ENCODE assay signal across 15 cellular contexts in genomic region chr17:68440526-68440925, GRCh38. TPM values are rescaled to one million over a fixed set of nuclear protein-coding genes. Genes with fewer than 3 reads are reported as not detected.
A peak's percentile ranks its signal among the peaks of the same experiment; 100 is the strongest.
DNase-seq lines count a peak whose midpoint lies in the region; ATAC-seq and TF ChIP-seq lines count a peak whose summit lies in the region.
"Had no signal": no experiment of that assay in that cellular context is flagged by ENCODE, and none has a peak within 500 bp of the region (broad histone marks: within the 10 kb centered on the region; RNA-seq: fewer than 3 reads in every experiment).

No MANE protein-coding gene starts in this region.

- H3K9me3 ChIP-seq in BLaER1 treated with 17β-estradiol and CSF1 and Interleukin-3, amounts not matched to agents 10 nM and 100 nM (replicated peaks in 1 of 11), result 0 out of 22 replicates have a peak, but pooled peaks cover 0 to 5% (median 0%) of the 10 kb centered on the region in 11 experiments
- H3K9me3 ChIP-seq: uterus had no signal

- peak overlapping the region in 2 of 3 donors; percentile 39 for H3K27ac Mint-ChIP-seq in IgD-negative memory B cell
- H3K27ac Mint-ChIP-seq in effector memory CD8-positive, alpha-beta T cell, result peak overlapping the region; percentile 67 to 75
- peak overlapping the region; percentile 96 for H3K27ac Mint-ChIP-seq in natural killer cell

- peak overlapping the region; percentile 77 to 94 (median 86) for H3K4me2 ChIP-seq in BLaER1 treated with 17β-estradiol and CSF1 and Interleukin-3, amounts not matched to agents 10 nM and 100 nM

- no peak for DNase-seq in effector memory CD8-positive, alpha-beta T cell
- no peak for DNase-seq in natural killer cell
- no peak for DNase-seq in NCI-H82 (lab: John Stamatoyannopoulos, UW)
- no peak for DNase-seq in RWPE1 (ENCODE audit: low spot score)
- DNase-seq in SW480 (ENCODE audit: low spot score), result no peak
- DNase-seq: activated T-cell treated with anti-CD3 and anti-CD28 coated beads, Interleukin-2, amount 50 U/mL, for 48 hours; DMS53; H9; NCI-H2107; NCI-H69; uterus had no signal

- intact Hi-C loops in natural killer cell (cut with micrococcal nuclease), result no loop called here

- peak overlapping the region in 10 of 11 experiments; percentile 65 to 79 (median 74); a peak in 19 of 22 replicates for H3K9ac ChIP-seq in BLaER1 treated with 17β-estradiol and CSF1 and Interleukin-3, amounts not matched to agents 10 nM and 100 nM

- H3K27me3 Mint-ChIP-seq in IgD-negative memory B cell (no peaks in the 10 kb centered on the region), natural killer cell (ENCODE audit: low read depth in 2 of 2) (no peaks in the 10 kb centered on the region)
- no peaks in the 10 kb centered on the region for H3K27me3 Mint-ChIP-seq in effector memory CD8-positive, alpha-beta T cell

- POLR2A ChIA-PET in RWPE1 (lab: Yijun Ruan, JAX; ENCODE audit: low non-redundant PET), result no interaction called here

- TF ChIP-seq CTCF in natural killer cell (IDR thresholded peaks at IDR 0.05) (no peak), RWPE1 (conservative IDR thresholded peaks at IDR 0.05; ENCODE audit: low read depth) (no peak)

- H3K27ac ChIP-seq in BLaER1 treated with 17β-estradiol and CSF1 and Interleukin-3, amounts not matched to agents 10 nM and 100 nM, result peak overlapping the region; percentile 71 to 93 (median 86)
- no peak overlapping the region for H3K27ac ChIP-seq in RWPE1

- no peak for ATAC-seq in effector memory CD8-positive, alpha-beta T cell (replicated peaks)
- no peak for ATAC-seq in natural killer cell
- ATAC-seq in GM21381 (IDR thresholded peaks at IDR 0.05; ENCODE audit: unreplicated experiment), result no peak

- no peaks in the 10 kb centered on the region for H3K27me3 ChIP-seq in BLaER1 treated with 17β-estradiol and CSF1 and Interleukin-3, amounts not matched to agents 10 nM and 100 nM
- H3K27me3 ChIP-seq: uterus had no signal

- peaks cover 74 to 88% (median 79%) of the 10 kb centered on the region in 10 experiments for H3K4me1 ChIP-seq in BLaER1 treated with 17β-estradiol and CSF1 and Interleukin-3, amounts not matched to agents 10 nM and 100 nM
- H3K4me1 ChIP-seq: uterus had no signal

- H3K4me1 Mint-ChIP-seq in IgD-negative memory B cell (peaks cover 21 to 43% (median 35%) of the 10 kb centered on the region in 3 donors), natural killer cell (peaks cover 52 to 59% of the 10 kb centered on the region in 2 donors)
- peaks cover 31 to 32% of the 10 kb centered on the region in 2 donors for H3K4me1 Mint-ChIP-seq in effector memory CD8-positive, alpha-beta T cell (ENCODE audit: low read depth in 2 of 2)

- H3K4me3 ChIP-seq in BLaER1 treated with 17β-estradiol and CSF1 and Interleukin-3, amounts not matched to agents 10 nM and 100 nM, result peak overlapping the region in 2 of 10 experiments; percentile 9 to 21; a peak in 1 of 20 replicates
- H3K4me3 ChIP-seq: coronary artery, uterus had no signal

- H3K36me3 Mint-ChIP-seq in IgD-negative memory B cell (peaks cover 3% of the 10 kb centered on the region), natural killer cell (no peaks in the 10 kb centered on the region)
- H3K36me3 Mint-ChIP-seq in effector memory CD8-positive, alpha-beta T cell (ENCODE audit: insufficient read depth), result peaks cover 18% of the 10 kb centered on the region

- no peaks in the 10 kb centered on the region; a peak in 1 of 22 replicates for H4K20me1 ChIP-seq in BLaER1 treated with 17β-estradiol and CSF1 and Interleukin-3, amounts not matched to agents 10 nM and 100 nM

- H3K4me3 Mint-ChIP-seq in IgD-negative memory B cell (peak overlapping the region in 2 of 4 donors; percentile 10 to 33), natural killer cell (no peak overlapping the region)
- no peak overlapping the region for H3K4me3 Mint-ChIP-seq in effector memory CD8-positive, alpha-beta T cell
- H3K4me3 Mint-ChIP-seq: H9 had no signal

- peaks cover 0 to 34% (median 14%) of the 10 kb centered on the region in 11 experiments; a peak in 9 of 22 replicates for H3K36me3 ChIP-seq in BLaER1 treated with 17β-estradiol and CSF1 and Interleukin-3, amounts not matched to agents 10 nM and 100 nM
- H3K36me3 ChIP-seq: uterus had no signal

- H3K9me3 Mint-ChIP-seq in IgD-negative memory B cell (no peaks in the 10 kb centered on the region), natural killer cell (no peaks in the 10 kb centered on the region)
- H3K9me3 Mint-ChIP-seq in effector memory CD8-positive, alpha-beta T cell, result no peaks in the 10 kb centered on the region
- H3K9me3 Mint-ChIP-seq: H9 had no signal

- CTCF ChIA-PET in RWPE1 (lab: Yijun Ruan, JAX), result interaction anchor here (0.9 to 1.0 kb wide), 2 partner anchors 186 to 268 kb away, joined by 3 to 4 read pairs; no protein-coding TSS in a partner anchor

RNA-seq across cellular contexts. Expression of gene WIPI1, which starts 16.8 kb away (rescaled TPM):
- polyA plus RNA-seq in IgD-negative memory B cell, result 6.7 TPM
- total RNA-seq in natural killer cell, result 10 to 100 TPM; 29.0 to 41.4 (median 32.0) TPM

Comparison
In these comparisons a context has a peak if more than half of its experiments do, and no peak if none do; other contexts are left out.
1. H3K27ac Mint-ChIP-seq: peak in every context shown above with its lines; median percentile 96 in natural killer cell; 71 in effector memory CD8-positive, alpha-beta T cell; 39 in IgD-negative memory B cell.